Comparison of ENCODE assay signal across 20 cellular contexts in genomic region chr2:129319422-129319717, GRCh38.
"Had no signal": no experiment of that assay in that cellular context is flagged by ENCODE, and none has a peak within 500 bp of the region (broad histone marks: within the 10 kb centered on the region; RNA-seq: fewer than 3 reads in every experiment).

No MANE protein-coding gene starts in this region.

- ATAC-seq: activated CD8-positive, alpha-beta T cell treated with anti-CD3 and anti-CD28 coated beads for 36 hours; activated T-helper 17 cell treated with anti-CD3 and anti-CD28 coated beads, Interleukin-2, amount 50 U/mL, for 72 hours; foreskin keratinocyte; left lung had no signal

- H3K4me3 ChIP-seq: left lung, prostate gland, right atrium auricular region, thyroid gland had no signal

- H3K27ac ChIP-seq: foreskin keratinocyte, left lung, prostate gland, right atrium auricular region, thyroid gland had no signal

- H3K4me1 ChIP-seq: foreskin keratinocyte, left lung, prostate gland, right atrium auricular region, thyroid gland had no signal

- H3K9me3 ChIP-seq: left lung, prostate gland, right atrium auricular region, thyroid gland had no signal

- H3K27me3 ChIP-seq: foreskin keratinocyte, left lung, right atrium auricular region, thyroid gland had no signal

- H3K36me3 ChIP-seq: left lung, prostate gland, right atrium auricular region, thyroid gland had no signal

- DNase-seq: activated CD4-positive, alpha-beta T cell treated with anti-CD3 and anti-CD28 coated beads, Interleukin-2, amount 10 ng/mL, durations not matched to agents 24 days and 14 days; activated CD8-positive, alpha-beta T cell treated with anti-CD3 and anti-CD28 coated beads for 36 hours; activated naive CD4-positive, alpha-beta T cell; activated naive CD8-positive, alpha-beta T cell treated with anti-CD3 and anti-CD28 coated beads for 36 hours; activated T-cell treated with anti-CD3 and anti-CD28 coated beads, Interleukin-2, amount 50 U/mL, for 1 hour; amniotic stem cell; foreskin keratinocyte; hippocampal formation; kidney; left lung; mammary epithelial cell; stimulated activated CD4-positive, alpha-beta T cell treated with anti-CD3 and anti-CD28 coated beads, Interleukin-12 subunit alpha, Interleukin-12 subunit beta, amount 100 ng/mL, for 4 hours; stimulated activated CD4-positive, alpha-beta T cell treated with anti-CD3 and anti-CD28 coated beads, Interleukin-1b, Interleukin-23, amount 100 ng/mL, for 48 hours; stimulated activated CD8-positive, alpha-beta memory T cell treated with anti-CD3 and anti-CD28 coated beads, Interleukin-4, amount 100 ng/mL, for 48 hours; stimulated activated naive CD4-positive, alpha-beta T cell; T-helper 9 cell; thyroid gland had no signal
